Comparison of ENCODE assay signal across 17 cellular contexts in the genomic region with DNA sequence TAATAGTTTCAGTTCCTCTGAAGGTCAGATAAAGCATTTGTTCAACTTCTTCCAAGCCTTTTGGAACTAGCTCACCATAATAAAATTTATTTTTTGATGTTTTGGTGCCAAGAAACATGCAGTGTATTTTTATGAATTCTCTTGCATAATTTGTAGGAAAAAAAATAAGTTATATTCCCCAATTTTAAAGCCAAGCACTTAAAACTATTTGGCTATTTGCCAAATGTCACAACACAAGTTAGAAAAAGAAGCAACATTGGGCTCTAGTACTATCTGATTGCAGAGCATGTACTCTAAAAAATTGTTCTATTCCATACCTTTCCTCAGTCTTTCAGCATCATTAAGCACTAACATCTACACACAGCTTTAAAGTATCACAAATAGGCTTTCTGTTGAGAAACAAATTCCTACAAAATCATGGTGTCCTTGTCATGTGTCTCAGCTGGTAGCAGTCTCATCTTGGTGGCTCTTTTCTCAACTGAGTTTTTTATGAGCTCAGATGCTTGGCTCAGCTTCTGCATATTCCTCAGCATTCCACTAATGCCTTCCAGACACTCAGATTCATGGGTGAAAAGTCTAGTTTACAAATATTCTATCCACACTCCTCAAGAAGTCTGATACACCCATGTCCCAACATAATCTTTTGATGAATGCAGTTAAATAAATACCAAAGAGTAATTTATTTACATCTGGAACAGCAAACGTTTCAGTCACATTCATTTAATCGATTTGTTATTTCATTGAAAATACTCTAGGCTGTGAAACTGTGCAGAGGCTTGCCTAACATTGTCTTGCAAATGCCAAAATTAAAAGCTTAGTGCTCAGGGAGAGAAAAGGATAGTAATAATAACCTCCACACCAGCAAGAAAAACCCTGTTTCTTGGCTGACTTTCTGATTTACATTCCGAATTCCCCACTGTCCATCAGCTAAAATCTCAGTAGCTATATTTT.
"Had no signal": no experiment of that assay in that cellular context is flagged by ENCODE, and none has a peak within 500 bp of the region (broad histone marks: within the 10 kb centered on the region; RNA-seq: fewer than 3 reads in every experiment).

No MANE protein-coding gene starts in this region.

- H3K36me3 ChIP-seq: adrenal gland, suprapubic skin, transverse colon, vagina had no signal

- H3K4me1 Mint-ChIP-seq: activated naive CD4-positive, alpha-beta T cell treated with anti-CD3 and anti-CD28 coated beads, Interleukin-2, amount 50 U/mL, for 24 hours; stimulated activated naive CD8-positive, alpha-beta T cell treated with anti-CD3 and anti-CD28 coated beads, Interleukin-15, amount 100 ng/mL, for 72 hours had no signal

- H3K4me1 ChIP-seq: adrenal gland, suprapubic skin, transverse colon, vagina had no signal

- DNase-seq: activated CD4-positive, alpha-beta T cell treated with anti-CD3 and anti-CD28 coated beads for 1 hour; activated effector memory CD4-positive, alpha-beta T cell treated with anti-CD3 and anti-CD28 coated beads, Interleukin-2, amount 50 U/mL, for 16 hours; activated T-cell treated with anti-CD3 and anti-CD28 coated beads, Interleukin-2, amount 50 U/mL, for 72 hours; adrenal gland; dorsolateral prefrontal cortex; head of caudate nucleus; midbrain; nucleus accumbens; stimulated activated naive CD8-positive, alpha-beta T cell treated with anti-CD3 and anti-CD28 coated beads, Interleukin-15, amount 100 ng/mL, for 72 hours; transverse colon had no signal

- H3K27ac ChIP-seq: adrenal gland, dorsolateral prefrontal cortex, skin epidermis, suprapubic skin, transverse colon, vagina had no signal

- H3K4me3 ChIP-seq: adrenal gland, dorsolateral prefrontal cortex, skin epidermis, suprapubic skin, transverse colon, vagina had no signal

- H3K27me3 ChIP-seq: adrenal gland, dorsolateral prefrontal cortex, suprapubic skin, transverse colon, vagina had no signal

- H3K9me3 Mint-ChIP-seq: activated naive CD4-positive, alpha-beta T cell treated with anti-CD3 and anti-CD28 coated beads, Interleukin-2, amount 50 U/mL, for 24 hours had no signal

- H3K4me3 Mint-ChIP-seq: activated naive CD4-positive, alpha-beta T cell treated with anti-CD3 and anti-CD28 coated beads, Interleukin-2, amount 50 U/mL, for 24 hours; activated T-cell treated with anti-CD3 and anti-CD28 coated beads, Interleukin-2, amount 50 U/mL, for 72 hours; nephron; stimulated activated naive CD8-positive, alpha-beta T cell treated with anti-CD3 and anti-CD28 coated beads, Interleukin-15, amount 100 ng/mL, for 72 hours; T-helper 1 cell treated with Interleukin-12 subunit alpha and Interleukin-12 subunit beta and Interleukin-4 antibody, amounts not matched to agents 30 μg/mL and 1 μg/mL, for 36 hours had no signal

- ATAC-seq: activated T-cell treated with anti-CD3 and anti-CD28 coated beads, Interleukin-2, amount 50 U/mL, for 72 hours; left lobe of liver; stimulated activated naive CD8-positive, alpha-beta T cell treated with anti-CD3 and anti-CD28 coated beads, Interleukin-15, amount 100 ng/mL, for 72 hours had no signal

- H3K27ac Mint-ChIP-seq: activated naive CD4-positive, alpha-beta T cell treated with anti-CD3 and anti-CD28 coated beads, Interleukin-2, amount 50 U/mL, for 24 hours; activated T-cell treated with anti-CD3 and anti-CD28 coated beads, Interleukin-2, amount 50 U/mL, for 72 hours; stimulated activated naive CD8-positive, alpha-beta T cell treated with anti-CD3 and anti-CD28 coated beads, Interleukin-15, amount 100 ng/mL, for 72 hours; T-helper 1 cell treated with Interleukin-12 subunit alpha and Interleukin-12 subunit beta and Interleukin-4 antibody, amounts not matched to agents 30 μg/mL and 1 μg/mL, for 36 hours had no signal

- H3K27me3 Mint-ChIP-seq: activated naive CD4-positive, alpha-beta T cell treated with anti-CD3 and anti-CD28 coated beads, Interleukin-2, amount 50 U/mL, for 24 hours; stimulated activated naive CD8-positive, alpha-beta T cell treated with anti-CD3 and anti-CD28 coated beads, Interleukin-15, amount 100 ng/mL, for 72 hours had no signal

- H3K36me3 Mint-ChIP-seq: activated naive CD4-positive, alpha-beta T cell treated with anti-CD3 and anti-CD28 coated beads, Interleukin-2, amount 50 U/mL, for 24 hours had no signal
